In genomic region chr3:122318620-122319019, GRCh38 we compare ENCODE assay signal across 20 cellular contexts. TPM values are rescaled to one million over a fixed set of nuclear protein-coding genes. Genes with fewer than 3 reads are reported as not detected.
"Had no signal": no experiment of that assay in that cellular context is flagged by ENCODE, and none has a peak within 500 bp of the region (broad histone marks: within the 10 kb centered on the region; RNA-seq: fewer than 3 reads in every experiment).

No MANE protein-coding gene starts in this region.

- H3K27me3 ChIP-seq: ascending aorta, thyroid gland, vagina had no signal

- H3K36me3 ChIP-seq: ascending aorta, thyroid gland, vagina had no signal

- ATAC-seq: activated CD4-positive, CD25-positive, alpha-beta regulatory T cell treated with anti-CD3 and anti-CD28 coated beads, Interleukin-2, amount 50 U/mL, for 24 hours; left colon; sciatic nerve; stimulated activated effector memory CD8-positive, alpha-beta T cell treated with anti-CD3 and anti-CD28 coated beads, Interleukin-12 subunit alpha, Interleukin-12 subunit beta, amount 100 ng/mL, for 72 hours had no signal

- H3K27ac ChIP-seq: ascending aorta, dorsolateral prefrontal cortex, thyroid gland, vagina had no signal

- H3K4me1 ChIP-seq: ascending aorta, thyroid gland had no signal

- H3K36me3 Mint-ChIP-seq: immature natural killer cell; stimulated activated effector memory CD8-positive, alpha-beta T cell treated with anti-CD3 and anti-CD28 coated beads, Interleukin-12 subunit alpha, Interleukin-12 subunit beta, amount 100 ng/mL, for 72 hours had no signal

- H3K4me3 ChIP-seq: ascending aorta, dorsolateral prefrontal cortex, lung, thyroid gland, vagina had no signal

- DNase-seq: activated naive CD4-positive, alpha-beta T cell treated with anti-CD3 and anti-CD28 coated beads, Interleukin-2, amount 10 ng/mL, durations not matched to agents 7 days and 5 days; activated T-cell treated with anti-CD3 and anti-CD28 coated beads for 4 hours; dorsolateral prefrontal cortex; foreskin fibroblast; head of caudate nucleus; immature natural killer cell; left colon; stimulated activated CD4-positive, alpha-beta T cell treated with anti-CD3 and anti-CD28 coated beads, Interleukin-1b, Interleukin-23, amount 100 ng/mL, for 48 hours; T-helper 1 cell; T1000; thyroid gland had no signal

- H3K4me3 Mint-ChIP-seq: activated naive CD4-positive, alpha-beta T cell treated with anti-CD3 and anti-CD28 coated beads, Interleukin-2, amount 10 ng/mL, durations not matched to agents 7 days and 5 days; immature natural killer cell; neural crest cell; stimulated activated effector memory CD8-positive, alpha-beta T cell treated with anti-CD3 and anti-CD28 coated beads, Interleukin-12 subunit alpha, Interleukin-12 subunit beta, amount 100 ng/mL, for 72 hours had no signal

- H3K9me3 Mint-ChIP-seq: stimulated activated effector memory CD8-positive, alpha-beta T cell treated with anti-CD3 and anti-CD28 coated beads, Interleukin-12 subunit alpha, Interleukin-12 subunit beta, amount 100 ng/mL, for 72 hours had no signal

- H3K27ac Mint-ChIP-seq: activated naive CD4-positive, alpha-beta T cell treated with anti-CD3 and anti-CD28 coated beads, Interleukin-2, amount 10 ng/mL, durations not matched to agents 7 days and 5 days; immature natural killer cell; stimulated activated effector memory CD8-positive, alpha-beta T cell treated with anti-CD3 and anti-CD28 coated beads, Interleukin-12 subunit alpha, Interleukin-12 subunit beta, amount 100 ng/mL, for 72 hours had no signal

- H3K4me1 Mint-ChIP-seq: immature natural killer cell, neural crest cell had no signal

- H3K9me3 ChIP-seq: ascending aorta, thyroid gland, vagina had no signal

RNA-seq across cellular contexts. Expression of gene CSTA, which starts 6.4 kb away (rescaled TPM):
- total RNA-seq: ascending aorta, neural crest cell, osteocyte, pulmonary artery endothelial cell had no signal
